1 cellular context compared by ENCODE assay signal in genomic region chr6:160239929-160240690, GRCh38.
TF ChIP-seq lines count a peak whose summit lies in the region.

No MANE protein-coding gene starts in this region.

TF ChIP-seq in WTC11, 78 proteins besides CTCF, POLR2A, EP300 and RAD21:
- TF ChIP-seq PREB (CRISPR knock-in tag; IDR thresholded peaks at IDR 0.05; ENCODE audit: borderline replicate concordance) (no peak), ZNF317 (CRISPR knock-in tag; IDR thresholded peaks at IDR 0.05; ENCODE audit: borderline replicate concordance, low read depth) (no peak), TEAD1 (CRISPR knock-in tag; IDR thresholded peaks at IDR 0.05) (peak; percentile 68; the same call in 1 of the 2 replicates), SMAD4 (CRISPR knock-in tag; IDR thresholded peaks at IDR 0.05) (no peak)
TF ChIP-seq in WTC11: peak in this region for 1.
